In genomic region chr2:62216616-62217015, GRCh38 we compare ENCODE assay signal across 10 cellular contexts. TPM values are rescaled to one million over a fixed set of nuclear protein-coding genes. Genes with fewer than 3 reads are reported as not detected.
A peak's percentile ranks its signal among the peaks of the same experiment; 100 is the strongest.
DNase-seq lines count a peak whose midpoint lies in the region; ATAC-seq and TF ChIP-seq lines count a peak whose summit lies in the region.
"Had no signal": no experiment of that assay in that cellular context is flagged by ENCODE, and none has a peak within 500 bp of the region (broad histone marks: within the 10 kb centered on the region; RNA-seq: fewer than 3 reads in every experiment).

No MANE protein-coding gene starts in this region.

- DNase-seq in CD4-positive, CD25-positive, alpha-beta regulatory T cell = no peak
- DNase-seq in RPMI7951 (ENCODE audit: low read depth) (peak; percentile 78), fibroblast of pulmonary artery (ENCODE audit: low read depth) (peak; percentile 92), trophoblast cell (peak in 1 of 2 donors; percentile 56), OCI-M2 (lab: John Stamatoyannopoulos, UW; ENCODE audit: unreplicated experiment) (no peak), OCI-LY7 (ENCODE audit: low spot score) (no peak), NCI-H187 (lab: John Stamatoyannopoulos, UW) (no peak), NCI-H1092 treated with DMSO at 0.1 percent for 48 hours (lab: John Stamatoyannopoulos, UW) (no peak)
- DNase-seq: T-helper 1 cell had no signal

- no TSS peak for BruUV-seq in OCI-LY7 (replicated peaks; lab: Mats Ljungman, UMichigan)

- H4K12ac ChIP-seq in trophoblast cell (ENCODE audit: low read depth, low read length) = no peak overlapping the region

- POLR2A ChIA-PET in OCI-LY7 (lab: Charles Lee) = interaction anchor here (0.6 to 1.1 kb wide), 2 partner anchors 17 to 184 kb away, joined by 3 to 6 read pairs; no protein-coding TSS in a partner anchor

- no peak overlapping the region for H2BK120ac ChIP-seq in trophoblast cell (ENCODE audit: insufficient read depth, low read length, poor library complexity)

- peaks cover 32% of the 10 kb centered on the region for H3K36me3 Mint-ChIP-seq in CD4-positive, CD25-positive, alpha-beta regulatory T cell

- H3K27me3 Mint-ChIP-seq in CD4-positive, CD25-positive, alpha-beta regulatory T cell = no peaks in the 10 kb centered on the region

- H3K36me3 ChIP-seq in CD4-positive, CD25-positive, alpha-beta regulatory T cell (ENCODE audit: control insufficient read depth, insufficient read depth, low read length) = peaks cover 7% of the 10 kb centered on the region
- peaks cover 4 to 6% of the 10 kb centered on the region in 2 experiments for H3K36me3 ChIP-seq in trophoblast cell (ENCODE audit: control insufficient read depth in 1 of 2, insufficient read depth in 2 of 2, low read length in 2 of 2)
- peaks cover 100% of the 10 kb centered on the region for H3K36me3 ChIP-seq in OCI-LY7 (ENCODE audit: insufficient read depth, low read length)

- intact Hi-C loops in OCI-LY7 (cut with micrococcal nuclease; ENCODE audit: unreplicated experiment) = no loop called here

- CTCF ChIA-PET in OCI-LY7 (lab: Charles Lee; ENCODE audit: unreplicated experiment) = no interaction called here

- H2BK5ac ChIP-seq in trophoblast cell (ENCODE audit: low read depth, low read length, poor library complexity) = no peak overlapping the region

- peak overlapping the region; percentile 36 for H3K18ac ChIP-seq in trophoblast cell (ENCODE audit: low read length)

- no peak overlapping the region for H3K9ac ChIP-seq in trophoblast cell (ENCODE audit: low read length)

- H3K4me1 ChIP-seq in CD4-positive, CD25-positive, alpha-beta regulatory T cell (ENCODE audit: control insufficient read depth, insufficient read depth, low read length, poor library complexity, severe bottlenecking) = peaks cover 86% of the 10 kb centered on the region
- H3K4me1 ChIP-seq in trophoblast cell (ENCODE audit: control insufficient read depth in 1 of 2, insufficient read depth in 2 of 2, low read length in 2 of 2) = peaks cover 22 to 32% of the 10 kb centered on the region in 2 experiments
- no peaks in the 10 kb centered on the region for H3K4me1 ChIP-seq in OCI-LY7 (ENCODE audit: insufficient read depth, low read length, poor library complexity, severe bottlenecking)

- no peaks in the 10 kb centered on the region for H3K9me2 ChIP-seq in OCI-LY7 (ENCODE audit: insufficient read depth, low read length)

- peaks cover 0 to 15% (median under 1%) of the 10 kb centered on the region in 7 donors for H3K9me3 Mint-ChIP-seq in CD4-positive, CD25-positive, alpha-beta regulatory T cell

- H3K4ac ChIP-seq in trophoblast cell (ENCODE audit: low read depth, low read length) = peak overlapping the region; percentile 51

- peak overlapping the region; percentile 16 to 88 (median 77) for H3K4me3 Mint-ChIP-seq in CD4-positive, CD25-positive, alpha-beta regulatory T cell

- no peak overlapping the region for H4K91ac ChIP-seq in trophoblast cell (ENCODE audit: low read depth, low read length)

- no peak for TF ChIP-seq CTCF in fibroblast of pulmonary artery (IDR thresholded peaks at IDR 0.05; ENCODE audit: low read length, missing control alignments)
- no peak for TF ChIP-seq CTCF in OCI-LY7 (conservative IDR thresholded peaks at IDR 0.05; ENCODE audit: low read length)

- peak overlapping the region; percentile 35 for H3K27ac ChIP-seq in CD4-positive, CD25-positive, alpha-beta regulatory T cell (ENCODE audit: insufficient read depth, low read length, poor library complexity, severe bottlenecking)
- H3K27ac ChIP-seq in trophoblast cell (ENCODE audit: low read depth, low read length) (no peak overlapping the region), OCI-LY7 (ENCODE audit: low read depth, low read length, poor library complexity, severe bottlenecking) (no peak overlapping the region)
- H3K27ac ChIP-seq: HL-60 had no signal

- H3K4me1 Mint-ChIP-seq in CD4-positive, CD25-positive, alpha-beta regulatory T cell = peaks cover 61 to 100% (median 80%) of the 10 kb centered on the region in 4 donors

- no CpG with 5 or more reads among the region's 8 CpGs for WGBS in trophoblast cell (ENCODE audit: extremely low coverage, insufficient coverage, insufficient read length)

- H3K23ac ChIP-seq in trophoblast cell (ENCODE audit: low read length) = no peak overlapping the region

- H3K79me1 ChIP-seq in trophoblast cell (ENCODE audit: low read length) = peaks cover 6% of the 10 kb centered on the region

- H3K27me3 ChIP-seq in CD4-positive, CD25-positive, alpha-beta regulatory T cell (ENCODE audit: control insufficient read depth, insufficient read depth, low read length) = no peaks in the 10 kb centered on the region
- no peaks in the 10 kb centered on the region for H3K27me3 ChIP-seq in trophoblast cell (ENCODE audit: insufficient read depth, low read length)

- no peak overlapping the region for H4K8ac ChIP-seq in trophoblast cell (ENCODE audit: low read depth, low read length)

- ATAC-seq in CD4-positive, CD25-positive, alpha-beta regulatory T cell (ENCODE audit: low read depth in 2 of 2) = no peak

- H3K4me2 ChIP-seq in trophoblast cell (ENCODE audit: low read length) = no peak overlapping the region
- no peak overlapping the region for H3K4me2 ChIP-seq in OCI-LY7 (ENCODE audit: low read length)

- no peak overlapping the region for H2BK12ac ChIP-seq in trophoblast cell (ENCODE audit: low read length)

- no peak overlapping the region for H2AK5ac ChIP-seq in trophoblast cell (ENCODE audit: low read length)

- H3K79me2 ChIP-seq in trophoblast cell (ENCODE audit: control insufficient read depth, insufficient read depth, low read length, poor library complexity) (peaks cover 37% of the 10 kb centered on the region), OCI-LY7 (ENCODE audit: insufficient read depth, low read depth, low read length) (peaks cover 100% of the 10 kb centered on the region)

- peak overlapping the region; percentile 59 for H3K4me3 ChIP-seq in CD4-positive, CD25-positive, alpha-beta regulatory T cell (ENCODE audit: low read depth, low read length)
- H3K4me3 ChIP-seq in fibroblast of pulmonary artery (replicated peaks; ENCODE audit: low read depth, low read length) (no peak overlapping the region), trophoblast cell (ENCODE audit: low read depth, low read length) (no peak overlapping the region), OCI-LY7 (ENCODE audit: low read depth, low read length, poor library complexity, severe bottlenecking) (no peak overlapping the region)

- no peak overlapping the region for H3K14ac ChIP-seq in trophoblast cell (ENCODE audit: low read length)

- H4K20me1 ChIP-seq in OCI-LY7 (ENCODE audit: insufficient read depth, low read length) = peaks cover 34% of the 10 kb centered on the region

- peak overlapping the region; percentile 90 to 94 (median 92) for H3K27ac Mint-ChIP-seq in CD4-positive, CD25-positive, alpha-beta regulatory T cell

- H3K9me3 ChIP-seq in CD4-positive, CD25-positive, alpha-beta regulatory T cell (ENCODE audit: control insufficient read depth in 2 of 2, low read length in 2 of 2) = peaks cover 0 to 7% of the 10 kb centered on the region in 2 experiments
- H3K9me3 ChIP-seq in trophoblast cell (ENCODE audit: insufficient read depth, low read depth, low read length) (peaks cover 3% of the 10 kb centered on the region), OCI-LY7 (ENCODE audit: low read length) (peaks cover 29% of the 10 kb centered on the region)

- H2AFZ ChIP-seq in trophoblast cell (ENCODE audit: insufficient read depth, low read length, poor library complexity) = no peak overlapping the region
- H2AFZ ChIP-seq in OCI-LY7 (ENCODE audit: low read length) = no peak overlapping the region

RNA-seq across cellular contexts. Expression of gene B3GNT2, which starts 20.7 kb away (rescaled TPM):
- total RNA-seq in CD4-positive, CD25-positive, alpha-beta regulatory T cell = 61.5 TPM
- 10 to 100 TPM; 34.8 to 48.4 (median 39.5) TPM for polyA plus RNA-seq in CD4-positive, CD25-positive, alpha-beta regulatory T cell
- 26.5 and 31.6 TPM in 2 replicates for total RNA-seq in RPMI7951 (2014; rRNA removed; shearing (Covaris generic))
- polyA plus RNA-seq in trophoblast cell (2013) = 24.8 and 26.0 TPM in 2 replicates
- 63.0 and 65.8 TPM in 2 replicates for total RNA-seq in OCI-LY7 (2014; rRNA removed; shearing (Covaris generic))
- total RNA-seq in OCI-LY7 (2022) = 47.9 and 51.1 TPM in 2 replicates

Comparison
In these comparisons a context has a peak if more than half of its experiments do, and no peak if none do; other contexts are left out.
1. DNase-seq: peak in RPMI7951 (single experiment) and fibroblast of pulmonary artery (single experiment); none in CD4-positive, CD25-positive, alpha-beta regulatory T cell (0 of 3), OCI-M2 (single experiment), OCI-LY7 (single experiment), NCI-H187 (0 of 2) and NCI-H1092 treated with DMSO at 0.1 percent for 48 hours (single experiment).